ENCODE assay signal across 16 cellular contexts in genomic region chr12:42386310-42386709, GRCh38.
DNase-seq lines count a peak whose midpoint lies in the region; ATAC-seq, FAIRE-seq and TF ChIP-seq lines count a peak whose summit lies in the region.
"Had no signal": no experiment of that assay in that cellular context is flagged by ENCODE, and none has a peak within 500 bp of the region (broad histone marks: within the 10 kb centered on the region; RNA-seq: fewer than 3 reads in every experiment).

No MANE protein-coding gene starts in this region.

- H3K36me3 Mint-ChIP-seq in nephron (ENCODE audit: low read depth) = peaks cover 53% of the 10 kb centered on the region
- peaks cover 52 to 62% of the 10 kb centered on the region in 2 donors for H3K36me3 Mint-ChIP-seq in CD4-positive, alpha-beta memory T cell
- peaks cover 3% of the 10 kb centered on the region for H3K36me3 Mint-ChIP-seq in T-helper 17 cell (ENCODE audit: low read depth)

- no peaks in the 10 kb centered on the region for H3K9me1 ChIP-seq in IMR-90 (ENCODE audit: insufficient read depth, low read length)
- no peaks in the 10 kb centered on the region for H3K9me1 ChIP-seq in K562 (ENCODE audit: control insufficient read depth, insufficient read depth, low read length)

- no peak overlapping the region for H2AK5ac ChIP-seq in IMR-90 (ENCODE audit: low read depth, low read length)

- TF ChIP-seq POLR2A in IMR-90 (IDR thresholded peaks at IDR 0.05; ENCODE audit: low read depth, low read length) (no peak), K562 (conservative IDR thresholded peaks at IDR 0.05) (no peak)

- CTCF ChIA-PET in IMR-90 (lab: Yijun Ruan, JAX) = no interaction called here
- CTCF ChIA-PET in K562 (lab: Yijun Ruan, JAX; ENCODE audit: low intra/inter-chr PET ratio) = no interaction called here
- CTCF ChIA-PET in CD4-positive, alpha-beta memory T cell (lab: Charles Lee; ENCODE audit: partially characterized antibody) = interaction anchor here (0.5 to 5.9 kb wide), 3 partner anchors 12 to 220 kb away, joined by 3 to 45 read pairs (median 4); no protein-coding TSS in a partner anchor

- H2AFZ ChIP-seq in IMR-90 (replicated peaks; ENCODE audit: low read length, poor library complexity) = no peak overlapping the region
- H2AFZ ChIP-seq in K562 (ENCODE audit: low read depth, low read length) = no peak overlapping the region
- H2AFZ ChIP-seq: GM23338 had no signal

- no peak for TF ChIP-seq CTCF in IMR-90 (conservative IDR thresholded peaks at IDR 0.05; ENCODE audit: low read depth, low read length)
- TF ChIP-seq CTCF in K562 (IDR thresholded peaks at IDR 0.05 in 2 of 3, conservative IDR thresholded peaks at IDR 0.05 in 1 of 3; ENCODE audit: insufficient read depth in 2 of 3, low read depth in 1 of 3, low read length in 3 of 3) = no peak
- no peak for TF ChIP-seq CTCF in nephron (IDR thresholded peaks at IDR 0.05; ENCODE audit: unreplicated experiment in 3 of 3)

- DNase-seq in Right ventricle myocardium superior (no peak), cardiac septum (ENCODE audit: low spot score) (no peak), IMR-90 (no peak), K562 (ENCODE audit: extremely low read depth in 1 of 4, low spot score in 3 of 4) (no peak), NCI-H226 (no peak), T-helper 17 cell (no peak)
- DNase-seq in CD4-positive, alpha-beta memory T cell = no peak
- DNase-seq: 8988T, AML-193, DND-41, GDM1, H7 had no signal

- H2BK20ac ChIP-seq in IMR-90 (ENCODE audit: low read depth, low read length) = no peak overlapping the region

- H3K4me1 ChIP-seq in IMR-90 (ENCODE audit: control insufficient read depth, insufficient read depth, low read length) = no peaks in the 10 kb centered on the region; the same call in 1 of the 2 replicates
- H3K4me1 ChIP-seq in K562 (replicated peaks in 1 of 2; ENCODE audit: control insufficient read depth in 2 of 2, insufficient read depth in 2 of 2, low read length in 2 of 2) = peaks cover 0 to 17% of the 10 kb centered on the region in 2 experiments; a peak in 2 of 5 replicates
- no peaks in the 10 kb centered on the region for H3K4me1 ChIP-seq in CD4-positive, alpha-beta memory T cell (ENCODE audit: insufficient read depth, low read length)

- H4K8ac ChIP-seq in IMR-90 (ENCODE audit: low read depth in 2 of 2, low read length in 2 of 2) = no peak overlapping the region

- H2BK5ac ChIP-seq in IMR-90 (ENCODE audit: low read depth, low read length, poor library complexity, severe bottlenecking) = no peak overlapping the region

- H3K18ac ChIP-seq in IMR-90 (ENCODE audit: low read depth, low read length) = no peak overlapping the region

- no peak overlapping the region for H4K5ac ChIP-seq in IMR-90 (ENCODE audit: low read depth, low read length)

- H3K27me3 ChIP-seq in IMR-90 (ENCODE audit: control insufficient read depth, insufficient read depth, low read length) = no peaks in the 10 kb centered on the region
- H3K27me3 ChIP-seq in K562 (ENCODE audit: control insufficient read depth in 2 of 2, insufficient read depth in 2 of 2, low read length in 2 of 2) = no peaks in the 10 kb centered on the region
- H3K27me3 ChIP-seq in CD4-positive, alpha-beta memory T cell (ENCODE audit: insufficient read depth, low read length) = no peaks in the 10 kb centered on the region
- H3K27me3 ChIP-seq: BLaER1 had no signal

- no peak overlapping the region for H2BK15ac ChIP-seq in IMR-90 (ENCODE audit: low read depth, low read length)

- no peaks in the 10 kb centered on the region for H3K79me2 ChIP-seq in K562 (ENCODE audit: control insufficient read depth, insufficient read depth, low read length)

- no peak overlapping the region for H3K27ac ChIP-seq in IMR-90 (ENCODE audit: insufficient read depth, low read length)
- no peak overlapping the region for H3K27ac ChIP-seq in K562 (ENCODE audit: extremely low read depth, low read depth, low read length)
- no peak overlapping the region for H3K27ac ChIP-seq in CD4-positive, alpha-beta memory T cell (ENCODE audit: low read depth, low read length)
- H3K27ac ChIP-seq: BLaER1 had no signal

- intact Hi-C loops in Right ventricle myocardium superior (cut with DNase I) = no loop called here
- intact Hi-C loops in cardiac septum (cut with DNase I) = loop anchor here (10.0 kb wide), 1 partner anchor 178 kb away; no protein-coding TSS in a partner anchor
- intact Hi-C loops in IMR-90 (cut with micrococcal nuclease) = no loop called here
- intact Hi-C loops in K562 (cut with micrococcal nuclease) = no loop called here
- intact Hi-C loops in CD4-positive, alpha-beta memory T cell (cut with micrococcal nuclease) = no loop called here

- H2AK9ac ChIP-seq in IMR-90 (replicated peaks; ENCODE audit: low read depth, low read length, poor library complexity) = no peak overlapping the region

- in situ Hi-C loops in IMR-90 (cut with MboI; ENCODE audit: low sequenced_read_pairs) = no loop called here
- in situ Hi-C loops in K562 (cut with MboI) = no loop called here

- TF ChIP-seq RAD21 in IMR-90 (IDR thresholded peaks at IDR 0.05; ENCODE audit: low read length) = no peak
- no peak for TF ChIP-seq RAD21 in K562 (CRISPR knock-in tag; conservative IDR thresholded peaks at IDR 0.05 in 1 of 2, IDR thresholded peaks at IDR 0.05 in 1 of 2)

- H2BK120ac ChIP-seq in IMR-90 (ENCODE audit: low read depth, low read length) = no peak overlapping the region

- no peak overlapping the region for H4K91ac ChIP-seq in IMR-90 (ENCODE audit: insufficient read depth, low read depth, low read length)

- POLR2A ChIA-PET in IMR-90 (lab: Charles Lee; ENCODE audit: unreplicated experiment) (no interaction called here), K562 (lab: Yijun Ruan, JAX) (interaction anchor here (1.1 kb wide), 1 partner anchor 9 kb away, joined by 3 read pairs; no protein-coding TSS in a partner anchor)
- POLR2A ChIA-PET in CD4-positive, alpha-beta memory T cell (lab: Charles Lee; ENCODE audit: partially characterized antibody) = no interaction called here

- H3K14ac ChIP-seq in IMR-90 (replicated peaks; ENCODE audit: low read depth, low read length) = no peak overlapping the region

- peaks cover 15% of the 10 kb centered on the region for H3K4me1 Mint-ChIP-seq in nephron
- H3K4me1 Mint-ChIP-seq in CD4-positive, alpha-beta memory T cell = peaks cover 5 to 17% (median 10%) of the 10 kb centered on the region in 4 donors
- peaks cover 21% of the 10 kb centered on the region for H3K4me1 Mint-ChIP-seq in T-helper 17 cell

- peaks cover 3 to 6% of the 10 kb centered on the region in 2 experiments; a peak in 3 of 4 replicates for H3K79me1 ChIP-seq in IMR-90 (ENCODE audit: low read depth in 1 of 2, low read length in 2 of 2)

- H3K23ac ChIP-seq in IMR-90 (ENCODE audit: low read depth, low read length) = 0 out of 2 replicates have a peak overlapping the region, but pooled peaks have one; percentile 18

- H3K4me3 ChIP-seq in IMR-90 (ENCODE audit: insufficient read depth, low read depth, low read length) = no peak overlapping the region
- H3K4me3 ChIP-seq in K562 = no peak overlapping the region
- H3K4me3 ChIP-seq in CD4-positive, alpha-beta memory T cell (ENCODE audit: low read length in 2 of 2) = no peak overlapping the region
- H3K4me3 ChIP-seq: BLaER1, GM23338 had no signal

- no CpG with 5 or more reads among the region's 2 CpGs for WGBS in IMR-90 (ENCODE audit: extremely low coverage in 2 of 2, insufficient read length in 1 of 2), 2 experiments
- 14% methylated on average over 2 of the region's 2 CpGs for WGBS in K562 (ENCODE audit: insufficient coverage, low coverage, missing lambda C conversion rate)

- H3K56ac ChIP-seq in IMR-90 (ENCODE audit: extremely low read depth, insufficient read depth, low read length) = no peak overlapping the region

- H3K36me3 ChIP-seq in IMR-90 (ENCODE audit: control insufficient read depth, insufficient read depth, low read length) (peaks cover 14% of the 10 kb centered on the region), K562 (ENCODE audit: control insufficient read depth, insufficient read depth, low read length) (peaks cover 19% of the 10 kb centered on the region; the same call in 2 of the 3 replicates)
- H3K36me3 ChIP-seq in CD4-positive, alpha-beta memory T cell (ENCODE audit: insufficient read depth, low read length) = peaks cover 6% of the 10 kb centered on the region

- FAIRE-seq in K562 (lab: Jason Lieb, UNC) = peak; percentile 23
- FAIRE-seq: GM12892 had no signal

- H3K27me3 Mint-ChIP-seq in nephron (ENCODE audit: low read depth) (no peaks in the 10 kb centered on the region), T-helper 17 cell (no peaks in the 10 kb centered on the region)
- no peaks in the 10 kb centered on the region for H3K27me3 Mint-ChIP-seq in CD4-positive, alpha-beta memory T cell

- H3K9ac ChIP-seq in IMR-90 (ENCODE audit: low read depth, low read length) (no peak overlapping the region), K562 (ENCODE audit: insufficient read depth in 1 of 2, low read depth in 2 of 2, low read length in 2 of 2) (no peak overlapping the region)
- H3K9ac ChIP-seq: BLaER1 had no signal

- H3K4me2 ChIP-seq in IMR-90 (ENCODE audit: low read depth, low read length) (no peak overlapping the region), K562 (ENCODE audit: insufficient read depth, low read length) (no peak overlapping the region)
- H3K4me2 ChIP-seq: BLaER1, GM23338 had no signal

- H3K9me3 ChIP-seq in IMR-90 (ENCODE audit: control insufficient read depth, insufficient read depth, low read length) (no peaks in the 10 kb centered on the region), K562 (replicated peaks; ENCODE audit: control insufficient read depth, insufficient read depth, low read depth, low read length) (no peaks in the 10 kb centered on the region), T-helper 17 cell (ENCODE audit: control insufficient read depth, low read length, poor library complexity, severe bottlenecking) (no peaks in the 10 kb centered on the region)
- H3K9me3 ChIP-seq in CD4-positive, alpha-beta memory T cell (ENCODE audit: control insufficient read depth in 1 of 2, low read length in 2 of 2) = no peaks in the 10 kb centered on the region

- ATAC-seq in Right ventricle myocardium superior (ENCODE audit: poor library complexity) (peak; percentile 46), IMR-90 (ENCODE audit: low read depth) (no peak), K562 (peak; percentile 56), T-helper 17 cell (no peak)
- ATAC-seq: GM23338 had no signal

- no TSS peak for BruUV-seq in IMR-90 (replicated peaks; lab: Mats Ljungman, UMichigan)
- BruUV-seq in K562 (replicated peaks; lab: Mats Ljungman, UMichigan) = no TSS peak

- dilution Hi-C loops in IMR-90 (cut with HindIII; ENCODE audit: low sequenced_read_pairs, unreplicated experiment) = no loop called here

- H4K20me1 ChIP-seq in IMR-90 (ENCODE audit: insufficient read depth, low read length) = no peaks in the 10 kb centered on the region
- H4K20me1 ChIP-seq in K562 (replicated peaks; ENCODE audit: control insufficient read depth, insufficient read depth, low read length) = no peaks in the 10 kb centered on the region
- H4K20me1 ChIP-seq: BLaER1 had no signal

- H3K4me3 Mint-ChIP-seq in nephron (no peak overlapping the region), T-helper 17 cell (no peak overlapping the region)
- no peak overlapping the region for H3K4me3 Mint-ChIP-seq in CD4-positive, alpha-beta memory T cell
- H3K4me3 Mint-ChIP-seq: GM23338 had no signal

- peak overlapping the region; percentile 9 to 70 (median 61) for H3K27ac Mint-ChIP-seq in nephron
- peak overlapping the region in 1 of 7 donors; percentile 61 for H3K27ac Mint-ChIP-seq in CD4-positive, alpha-beta memory T cell
- H3K27ac Mint-ChIP-seq in T-helper 17 cell = no peak overlapping the region
- H3K27ac Mint-ChIP-seq: GM23338 had no signal

- H3K4ac ChIP-seq in IMR-90 (ENCODE audit: low read depth, low read length) = no peak overlapping the region

- TF ChIP-seq EP300 in K562 (IDR thresholded peaks at IDR 0.05; ENCODE audit: low read length) = no peak

- H3K9me3 Mint-ChIP-seq in nephron = no peaks in the 10 kb centered on the region
- no peaks in the 10 kb centered on the region for H3K9me3 Mint-ChIP-seq in CD4-positive, alpha-beta memory T cell
- H3K9me3 Mint-ChIP-seq: GM23338 had no signal

Comparison
In these comparisons a context has a peak if more than half of its experiments do, and no peak if none do; other contexts are left out.
1. ATAC-seq: peak in Right ventricle myocardium superior (single experiment) and K562 (single experiment); none in IMR-90 (single experiment) and T-helper 17 cell (single experiment).